In genomic region chr11:19474954-19475811, GRCh38 we compare ENCODE assay signal across 12 cellular contexts.
A peak's percentile ranks its signal among the peaks of the same experiment; 100 is the strongest.
DNase-seq lines count a peak whose midpoint lies in the region; ATAC-seq and TF ChIP-seq lines count a peak whose summit lies in the region.
"Had no signal": no experiment of that assay in that cellular context is flagged by ENCODE, and none has a peak within 500 bp of the region (broad histone marks: within the 10 kb centered on the region; RNA-seq: fewer than 3 reads in every experiment).

No MANE protein-coding gene starts in this region.

- intact Hi-C loops in A673 (cut with micrococcal nuclease; ENCODE audit: unreplicated experiment) (no loop called here), sigmoid colon (cut with DNase I) (no loop called here)

- H3K9me3 ChIP-seq in A673 (ENCODE audit: low read depth, low read length, poor library complexity, severe bottlenecking) (no peaks in the 10 kb centered on the region), sigmoid colon (no peaks in the 10 kb centered on the region)
- H3K9me3 ChIP-seq: SJSA1 had no signal

- TF ChIP-seq EP300 in sigmoid colon (IDR thresholded peaks at IDR 0.05), result no peak

- no TSS peak for BruUV-seq in A673 (replicated peaks; lab: Mats Ljungman, UMichigan)

- ATAC-seq in GM19328 (IDR thresholded peaks at IDR 0.05; ENCODE audit: unreplicated experiment) (peak; percentile 70), HG03066 (IDR thresholded peaks at IDR 0.05; ENCODE audit: low read depth, unreplicated experiment) (peak; percentile 84), GM19467 (IDR thresholded peaks at IDR 0.05; ENCODE audit: unreplicated experiment) (no peak)

- H3K36me3 ChIP-seq in A673 (ENCODE audit: insufficient read depth, low read length, poor library complexity, severe bottlenecking), result no peaks in the 10 kb centered on the region
- no peaks in the 10 kb centered on the region for H3K36me3 ChIP-seq in sigmoid colon
- H3K36me3 ChIP-seq: SJSA1 had no signal

- H3K36me3 Mint-ChIP-seq in HFFc6 (ENCODE audit: low read depth), result no peaks in the 10 kb centered on the region
- H3K36me3 Mint-ChIP-seq: activated naive CD8-positive, alpha-beta T cell treated with anti-CD3 and anti-CD28 coated beads, Interleukin-2, amount 10 ng/mL, durations not matched to agents 7 days and 5 days had no signal

- H3K4me1 Mint-ChIP-seq in HFFc6 (ENCODE audit: low read depth), result no peaks in the 10 kb centered on the region
- H3K4me1 Mint-ChIP-seq: activated naive CD8-positive, alpha-beta T cell treated with anti-CD3 and anti-CD28 coated beads, Interleukin-2, amount 10 ng/mL, durations not matched to agents 7 days and 5 days had no signal

- H3K4me1 ChIP-seq in A673 (ENCODE audit: insufficient read depth, low read length, poor library complexity, severe bottlenecking) (no peaks in the 10 kb centered on the region), sigmoid colon (no peaks in the 10 kb centered on the region)
- H3K4me1 ChIP-seq: SJSA1 had no signal

- no peak for TF ChIP-seq CTCF in A673 (conservative IDR thresholded peaks at IDR 0.05; ENCODE audit: low read depth, low read length)
- TF ChIP-seq CTCF in sigmoid colon (IDR thresholded peaks at IDR 0.05), result no peak
- no peak for TF ChIP-seq CTCF in HFFc6 (IDR thresholded peaks at IDR 0.05)

- 64 to 73% methylated on average over 9 of the region's 9 CpGs for WGBS in sigmoid colon, 2 donors

- no peak overlapping the region for H3K27ac ChIP-seq in A673 (ENCODE audit: low read depth, low read length, poor library complexity, severe bottlenecking)
- no peak overlapping the region for H3K27ac ChIP-seq in sigmoid colon
- H3K27ac ChIP-seq: SJSA1 had no signal

- H3K27me3 ChIP-seq in A673 (replicated peaks; ENCODE audit: insufficient read depth, low read depth, low read length, poor library complexity) (no peaks in the 10 kb centered on the region), sigmoid colon (peaks cover 0 to 4% (median 0%) of the 10 kb centered on the region in 3 donors)
- H3K27me3 ChIP-seq: SJSA1 had no signal

- no peak overlapping the region for H3K27ac Mint-ChIP-seq in HFFc6
- H3K27ac Mint-ChIP-seq: activated naive CD8-positive, alpha-beta T cell treated with anti-CD3 and anti-CD28 coated beads, Interleukin-2, amount 10 ng/mL, durations not matched to agents 7 days and 5 days had no signal

- no peaks in the 10 kb centered on the region for H3K9me3 Mint-ChIP-seq in HFFc6
- H3K9me3 Mint-ChIP-seq: activated naive CD8-positive, alpha-beta T cell treated with anti-CD3 and anti-CD28 coated beads, Interleukin-2, amount 10 ng/mL, durations not matched to agents 7 days and 5 days had no signal

- H3K4me3 ChIP-seq in A673 (ENCODE audit: low read depth, low read length, poor library complexity, severe bottlenecking), result no peak overlapping the region
- H3K4me3 ChIP-seq in sigmoid colon, result no peak overlapping the region
- H3K4me3 ChIP-seq: SJSA1 had no signal

- no peak overlapping the region for H3K4me3 Mint-ChIP-seq in HFFc6
- H3K4me3 Mint-ChIP-seq: activated naive CD8-positive, alpha-beta T cell treated with anti-CD3 and anti-CD28 coated beads, Interleukin-2, amount 10 ng/mL, durations not matched to agents 7 days and 5 days had no signal

- POLR2A ChIA-PET in A673 (lab: Charles Lee; ENCODE audit: low non-redundant PET), result no interaction called here

- DNase-seq in A673 (ENCODE audit: low spot score), result peak; percentile 39
- peak in 50 of 58 donors; percentile 8 to 87 (median 54) for DNase-seq in anterior cingulate cortex (lab: John Stamatoyannopoulos, UW)
- DNase-seq in HuH-7 (ENCODE audit: low spot score), result no peak
- no peak for DNase-seq in sigmoid colon
- DNase-seq in HFFc6, result no peak
- DNase-seq: ACHN; activated naive CD8-positive, alpha-beta T cell treated with anti-CD3 and anti-CD28 coated beads, Interleukin-2, amount 10 ng/mL, durations not matched to agents 7 days and 5 days; stimulated activated CD4-positive, alpha-beta T cell treated with anti-CD3 and anti-CD28 coated beads, Interleukin-2, amount 100 ng/mL, for 24 hours had no signal

- TF ChIP-seq POLR2A in sigmoid colon (IDR thresholded peaks at IDR 0.05), result no peak

- CTCF ChIA-PET in A673 (lab: Charles Lee), result no interaction called here

- H3K27me3 Mint-ChIP-seq in HFFc6 (ENCODE audit: insufficient read depth), result peaks cover 40% of the 10 kb centered on the region
- H3K27me3 Mint-ChIP-seq: activated naive CD8-positive, alpha-beta T cell treated with anti-CD3 and anti-CD28 coated beads, Interleukin-2, amount 10 ng/mL, durations not matched to agents 7 days and 5 days had no signal

Comparison
In these comparisons a context has a peak if more than half of its experiments do, and no peak if none do; other contexts are left out.
1. DNase-seq: peak in A673 (single experiment) and anterior cingulate cortex (50 of 58); none in HuH-7 (single experiment), sigmoid colon (single experiment) and HFFc6 (single experiment).